In genomic region chr17:68288804-68289203, GRCh38 we compare ENCODE assay signal across 10 cellular contexts. TPM values are rescaled to one million over a fixed set of nuclear protein-coding genes. Genes with fewer than 3 reads are reported as not detected.
DNase-seq lines count a peak whose midpoint lies in the region; ATAC-seq and TF ChIP-seq lines count a peak whose summit lies in the region.
"Had no signal": no experiment of that assay in that cellular context is flagged by ENCODE, and none has a peak within 500 bp of the region (broad histone marks: within the 10 kb centered on the region; RNA-seq: fewer than 3 reads in every experiment).

No MANE protein-coding gene starts in this region.

- DNase-seq in SKM-1 treated with dmso at 0.1 percent for 144 hours (lab: John Stamatoyannopoulos, UW; ENCODE audit: unreplicated experiment), result peak; percentile 21
- no peak for DNase-seq in SKM-1 (lab: John Stamatoyannopoulos, UW; ENCODE audit: unreplicated experiment)
- peak; percentile 62 for DNase-seq in NB4 (ENCODE audit: low read depth)
- DNase-seq in choroid plexus epithelial cell (ENCODE audit: low read depth), result peak; percentile 31
- no peak for DNase-seq in spleen
- no peak for DNase-seq in left ventricle myocardium superior
- no peak for DNase-seq in Ammon's horn (ENCODE audit: low spot score)
- DNase-seq: NCI-H524 treated with DMSO at 0.1 percent for 48 hours; stimulated activated CD4-positive, alpha-beta T cell treated with anti-CD3 and anti-CD28 coated beads, Interleukin-2, amount 100 ng/mL, for 48 hours had no signal

- ATAC-seq in left ventricle myocardium superior, result no peak
- ATAC-seq in HG03469 (IDR thresholded peaks at IDR 0.05; ENCODE audit: unreplicated experiment), result no peak

- TF ChIP-seq CTCF in NB4 (IDR thresholded peaks at IDR 0.05; ENCODE audit: low read depth, low read length), result peak; percentile 19
- TF ChIP-seq CTCF in choroid plexus epithelial cell (conservative IDR thresholded peaks at IDR 0.05; ENCODE audit: low read depth, low read length), result peak; percentile 18
- peak in 3 of 11 experiments; percentile 32 to 56 (median 50) for TF ChIP-seq CTCF in spleen (IDR thresholded peaks at IDR 0.05 in 8 of 11, conservative IDR thresholded peaks at IDR 0.05 in 3 of 11)

- H3K27ac ChIP-seq in spleen, result peak overlapping the region; percentile 96 to 100 (median 98)

- H3K9me3 ChIP-seq in spleen, result no peaks in the 10 kb centered on the region

- intact Hi-C loops in spleen (cut with DNase I; ENCODE audit: low total_unique reads) (no loop called here), left ventricle myocardium superior (cut with micrococcal nuclease) (no loop called here)

- 34 to 57% (median 42%) methylated on average over 7 of the region's 7 CpGs for WGBS in spleen, 5 donors

- no peaks in the 10 kb centered on the region for H3K36me3 ChIP-seq in spleen

- peaks cover 12 to 63% (median 42%) of the 10 kb centered on the region in 6 donors for H3K4me1 ChIP-seq in spleen

- H3K4me3 ChIP-seq in NB4 (ENCODE audit: low read depth, low read length) (no peak overlapping the region), choroid plexus epithelial cell (ENCODE audit: low read depth, low read length) (no peak overlapping the region), spleen (peak overlapping the region in 4 of 8 donors; percentile 62 to 94 (median 74))

- TF ChIP-seq POLR2A in NB4 (IDR thresholded peaks at IDR 0.05; ENCODE audit: extremely low read depth, insufficient read length), result no peak
- no peak for TF ChIP-seq POLR2A in spleen (IDR thresholded peaks at IDR 0.05)

- H3K27me3 ChIP-seq in spleen (replicated peaks in 1 of 7), result peaks cover 0 to 24% (median 0%) of the 10 kb centered on the region in 7 donors

RNA-seq across cellular contexts. Expression of gene SLC16A6, which starts 2.1 kb away (rescaled TPM):
- 1 to 10 TPM; 4.4 to 8.7 (median 7.1) TPM for total RNA-seq in spleen
- 1 to 10 TPM; 1.5 to 2.1 (median 1.8) TPM for polyA plus RNA-seq in spleen
- total RNA-seq in left ventricle myocardium superior, result not detected

RNA-seq across cellular contexts. Expression of gene ARSG, which starts 2.5 kb away (rescaled TPM):
- total RNA-seq in spleen, result 10 to 100 TPM; 10.4 to 24.3 (median 18.7) TPM
- polyA plus RNA-seq in spleen, result 1 to 10 TPM; 1.5 to 2.3 (median 2.1) TPM
- total RNA-seq in left ventricle myocardium superior, result 3.3 TPM

RNA-seq across cellular contexts. Expression of gene AMZ2, which starts 41.0 kb away (rescaled TPM):
- 10 to 100 TPM; 40.4 to 55.0 (median 49.2) TPM for total RNA-seq in spleen
- 10 to 100 TPM; 60.1 to 75.1 (median 64.4) TPM for polyA plus RNA-seq in spleen
- 92.1 TPM for total RNA-seq in left ventricle myocardium superior

Comparison
In these comparisons a context has a peak if more than half of its experiments do, and no peak if none do; other contexts are left out.
1. DNase-seq: peak in SKM-1 treated with dmso at 0.1 percent for 144 hours (single experiment), NB4 (single experiment) and choroid plexus epithelial cell (single experiment); none in SKM-1 (single experiment), spleen (single experiment), left ventricle myocardium superior (single experiment) and Ammon's horn (single experiment).